Comparison of ENCODE assay signal across 23 cellular contexts in genomic region chr9:73853547-73853946, GRCh38.
A peak's percentile ranks its signal among the peaks of the same experiment; 100 is the strongest.
DNase-seq lines count a peak whose midpoint lies in the region; ATAC-seq, FAIRE-seq and TF ChIP-seq lines count a peak whose summit lies in the region.
"Had no signal": no experiment of that assay in that cellular context is flagged by ENCODE, and none has a peak within 500 bp of the region (broad histone marks: within the 10 kb centered on the region; RNA-seq: fewer than 3 reads in every experiment).

No MANE protein-coding gene starts in this region.

- TF ChIP-seq POLR2A in HepG2 (IDR thresholded peaks at IDR 0.05; ENCODE audit: insufficient read depth in 1 of 2, low read depth in 2 of 2, low read length in 2 of 2) (no peak), right lobe of liver (IDR thresholded peaks at IDR 0.05) (no peak)

- TF ChIP-seq EP300 in HepG2 (IDR thresholded peaks at IDR 0.05; ENCODE audit: low read depth in 2 of 2, low read length in 2 of 2) (no peak), HepG2 (CRISPR knock-in tag; IDR thresholded peaks at IDR 0.05; ENCODE audit: borderline replicate concordance) (no peak)

- H3K36me3 ChIP-seq in HepG2 (replicated peaks in 1 of 2; ENCODE audit: control insufficient read depth in 1 of 2, insufficient read depth in 2 of 2, low read length in 2 of 2) (no peaks in the 10 kb centered on the region), right lobe of liver (no peaks in the 10 kb centered on the region), MM.1S (replicated peaks; ENCODE audit: insufficient read depth, low read length) (no peaks in the 10 kb centered on the region), neuron (ENCODE audit: insufficient read depth, low read length) (no peaks in the 10 kb centered on the region)
- H3K36me3 ChIP-seq: BE2C; BLaER1 treated with 17β-estradiol and CSF1 and Interleukin-3, amounts not matched to agents 10 nM and 100 nM had no signal

- H3K9me2 ChIP-seq in MM.1S (replicated peaks; ENCODE audit: insufficient read depth, low read length) = no peaks in the 10 kb centered on the region; the same call in 1 of the 2 replicates

- H3K27ac ChIP-seq in HepG2 (ENCODE audit: extremely low read length, insufficient read depth, low read length) = no peak overlapping the region
- H3K27ac ChIP-seq in right lobe of liver = no peak overlapping the region
- H3K27ac ChIP-seq in MM.1S (ENCODE audit: low read length) = no peak overlapping the region
- H3K27ac ChIP-seq: 22Rv1; BLaER1 treated with 17β-estradiol and CSF1 and Interleukin-3, amounts not matched to agents 10 nM and 100 nM had no signal

- H3K9ac ChIP-seq in HepG2 (ENCODE audit: insufficient read depth, low read depth, low read length) (no peak overlapping the region), MM.1S (ENCODE audit: low read length) (no peak overlapping the region)
- H3K9ac ChIP-seq: BLaER1 treated with 17β-estradiol and CSF1 and Interleukin-3, amounts not matched to agents 10 nM and 100 nM had no signal

- H4K20me1 ChIP-seq in HepG2 (ENCODE audit: insufficient read depth, low read length) = no peaks in the 10 kb centered on the region
- no peaks in the 10 kb centered on the region for H4K20me1 ChIP-seq in MM.1S (ENCODE audit: insufficient read depth, low read length)
- H4K20me1 ChIP-seq: BLaER1 treated with 17β-estradiol and CSF1 and Interleukin-3, amounts not matched to agents 10 nM and 100 nM had no signal

- TF ChIP-seq RAD21 in HepG2 (CRISPR knock-in tag; IDR thresholded peaks at IDR 0.05) = no peak

- H3F3A ChIP-seq in MM.1S (ENCODE audit: insufficient read depth, low read length) = no peaks in the 10 kb centered on the region

- CTCF ChIA-PET in HepG2 (lab: Yijun Ruan, JAX; ENCODE audit: low intra/inter-chr PET ratio, low total read pairs) = no interaction called here

- H3K27me3 ChIP-seq in HepG2 (ENCODE audit: control insufficient read depth in 1 of 2, insufficient read depth in 2 of 2, low read length in 2 of 2) = no peaks in the 10 kb centered on the region
- H3K27me3 ChIP-seq in right lobe of liver = no peaks in the 10 kb centered on the region
- H3K27me3 ChIP-seq in MM.1S (replicated peaks; ENCODE audit: insufficient read depth, low read length) = no peaks in the 10 kb centered on the region
- H3K27me3 ChIP-seq in neuron (ENCODE audit: insufficient read depth, low read length) = no peaks in the 10 kb centered on the region
- H3K27me3 ChIP-seq: BE2C; BLaER1 treated with 17β-estradiol and CSF1 and Interleukin-3, amounts not matched to agents 10 nM and 100 nM had no signal

- no peak for ATAC-seq in HepG2
- no peak for ATAC-seq in right lobe of liver
- ATAC-seq: GM12878, GM23338 had no signal

- no TSS peak for BruUV-seq in HepG2 (replicated peaks; lab: Mats Ljungman, UMichigan)

- WGBS in HepG2 (ENCODE audit: low lambda C conversion rate) = 2% methylated on average over 3 of the region's 3 CpGs
- 37% methylated on average over 3 of the region's 3 CpGs for WGBS in right lobe of liver (ENCODE audit: insufficient coverage, low coverage, low lambda C conversion rate, missing lambda C conversion rate)

- H3K4me3 ChIP-seq in HepG2 (replicated peaks in 1 of 3; ENCODE audit: insufficient read depth in 1 of 3, low read depth in 2 of 3, low read length in 3 of 3) (no peak overlapping the region), right lobe of liver (no peak overlapping the region), MM.1S (ENCODE audit: low read length) (no peak overlapping the region), neuron (ENCODE audit: low read length) (no peak overlapping the region)
- H3K4me3 ChIP-seq: BLaER1 treated with 17β-estradiol and CSF1 and Interleukin-3, amounts not matched to agents 10 nM and 100 nM; GM12878; GM23338 had no signal

- TF ChIP-seq CTCF in HepG2 (CRISPR knock-in tag; IDR thresholded peaks at IDR 0.05) (no peak), right lobe of liver (IDR thresholded peaks at IDR 0.05) (no peak), MM.1S (IDR thresholded peaks at IDR 0.05; ENCODE audit: low read length) (no peak)

- intact Hi-C loops in HepG2 (cut with micrococcal nuclease; ENCODE audit: unreplicated experiment) (no loop called here), right lobe of liver (cut with DNase I) (no loop called here)

- in situ Hi-C loops in HepG2 (cut with HindIII; ENCODE audit: extremely low pct_ligation_motif_present, low pct_unique_long_range_greater_than_20kb) = no loop called here

- no peak for FAIRE-seq in HepG2 (lab: Jason Lieb, UNC)
- FAIRE-seq: A204.1, D721Med, GM12878 had no signal

- H3K79me2 ChIP-seq in HepG2 (ENCODE audit: insufficient read depth, low read length) (no peaks in the 10 kb centered on the region), MM.1S (ENCODE audit: low read length) (no peaks in the 10 kb centered on the region)

- H3K4me2 ChIP-seq in HepG2 (ENCODE audit: low read depth, low read length) (no peak overlapping the region), MM.1S (ENCODE audit: low read depth, low read length) (no peak overlapping the region; the same call in 1 of the 2 replicates)
- H3K4me2 ChIP-seq: BLaER1 treated with 17β-estradiol and CSF1 and Interleukin-3, amounts not matched to agents 10 nM and 100 nM; GM23338 had no signal

- no peaks in the 10 kb centered on the region for H3K4me1 ChIP-seq in HepG2 (ENCODE audit: insufficient read depth, low read length)
- no peaks in the 10 kb centered on the region for H3K4me1 ChIP-seq in right lobe of liver
- 0 out of 2 replicates have a peak, but pooled peaks cover 5% of the 10 kb centered on the region for H3K4me1 ChIP-seq in MM.1S (ENCODE audit: low read length)
- no peaks in the 10 kb centered on the region for H3K4me1 ChIP-seq in neuron (ENCODE audit: insufficient read depth, low read length)
- H3K4me1 ChIP-seq: BE2C; BLaER1 treated with 17β-estradiol and CSF1 and Interleukin-3, amounts not matched to agents 10 nM and 100 nM had no signal

- no peak overlapping the region for H2AFZ ChIP-seq in HepG2 (ENCODE audit: low read length)
- H2AFZ ChIP-seq in MM.1S (ENCODE audit: low read length) = no peak overlapping the region
- H2AFZ ChIP-seq in neuron (ENCODE audit: low read depth, low read length) = peak overlapping the region; percentile 46
- H2AFZ ChIP-seq: GM23338 had no signal

- H3K9me3 ChIP-seq in HepG2 (ENCODE audit: low read length) (no peaks in the 10 kb centered on the region), right lobe of liver (no peaks in the 10 kb centered on the region), MM.1S (replicated peaks; ENCODE audit: insufficient read depth, low read length) (no peaks in the 10 kb centered on the region), neuron (ENCODE audit: low read length) (no peaks in the 10 kb centered on the region)
- H3K9me3 ChIP-seq: BE2C; BLaER1 treated with 17β-estradiol and CSF1 and Interleukin-3, amounts not matched to agents 10 nM and 100 nM had no signal

- POLR2A ChIA-PET in HepG2 (lab: Yijun Ruan, JAX) = no interaction called here

- DNase-seq in HepG2 (ENCODE audit: low spot score) (no peak), right lobe of liver (no peak), MM.1S (peak; percentile 15)
- no peak for DNase-seq in activated CD4-positive, alpha-beta T cell treated with anti-CD3 and anti-CD28 coated beads, Interleukin-2, amount 50 U/mL, for 1 hour
- DNase-seq in stimulated activated naive CD4-positive, alpha-beta T cell treated with Interleukin-2 at 50 U/mL for 16 hours (lab: John Stamatoyannopoulos, UW) = no peak
- DNase-seq: ACHN; AML-193; BE2C; CD4-positive, alpha-beta T cell; CD8-positive, alpha-beta memory T cell; DMS 273 treated with DMSO at 0.1 percent for 48 hours; DMS79; EL; GDM1; H7; HCEC 1CT had no signal

TF ChIP-seq in HepG2, 621 proteins besides CTCF, POLR2A, EP300 and RAD21:
- TF ChIP-seq KLF12 (CRISPR knock-in tag; IDR thresholded peaks at IDR 0.05; ENCODE audit: borderline replicate concordance) (no peak), SIX4 (CRISPR knock-in tag; IDR thresholded peaks at IDR 0.05) (no peak), MAFF (IDR thresholded peaks at IDR 0.05; ENCODE audit: low read depth, low read length) (peak; percentile 60), MAFK (conservative IDR thresholded peaks at IDR 0.05 in 1 of 2, IDR thresholded peaks at IDR 0.05 in 1 of 2; ENCODE audit: low read length in 2 of 2) (peak; percentile 47 to 73; a peak in 3 of 4 replicates)
TF ChIP-seq in HepG2: peak in this region for 2.
